8 cellular contexts compared by ENCODE assay signal in genomic region chr3:51967384-51968174, GRCh38. TPM values are rescaled to one million over a fixed set of nuclear protein-coding genes. Genes with fewer than 3 reads are reported as not detected.
DNase-seq lines count a peak whose midpoint lies in the region; ATAC-seq and TF ChIP-seq lines count a peak whose summit lies in the region.

Gene PCBP4, minus strand, starts transcription at chr3:51967454. Its CDS starts 6,214 bp downstream, at chr3:51961240.

- H3K36me3 ChIP-seq in body of pancreas (replicated peaks in 1 of 2; ENCODE audit: insufficient read depth in 1 of 2, low read depth in 2 of 2) (no peaks in the 10 kb centered on the region), iPS DF 6.9 (ENCODE audit: control insufficient read depth, insufficient read depth, low read length) (no peaks in the 10 kb centered on the region)

- intact Hi-C loops in body of pancreas (cut with DNase I): no loop called here

- DNase-seq in HFF-Myc (ENCODE audit: extremely low read depth, low read depth): no peak
- peak; percentile 68 for DNase-seq in RPMI7951 (ENCODE audit: low read depth)
- peak; percentile 79 to 86 (median 84) for DNase-seq in body of pancreas
- no peak for DNase-seq in iPS DF 6.9 (ENCODE audit: low read depth, low spot score)
- no peak for DNase-seq in pulmonary artery endothelial cell (ENCODE audit: low read depth, low spot score)

- peak; percentile 85 for ATAC-seq in body of pancreas
- no peak for ATAC-seq in GM18873 (IDR thresholded peaks at IDR 0.05; ENCODE audit: low FRiP score, unreplicated experiment)
- ATAC-seq in GM18861 (IDR thresholded peaks at IDR 0.05; ENCODE audit: unreplicated experiment): no peak

- no peaks in the 10 kb centered on the region for H3K27me3 ChIP-seq in body of pancreas
- no peaks in the 10 kb centered on the region for H3K27me3 ChIP-seq in iPS DF 6.9 (ENCODE audit: control insufficient read depth, insufficient read depth, low read length)

- H3K4me3 ChIP-seq in HFF-Myc (replicated peaks; ENCODE audit: low read depth, low read length) (peak within 1 kb of the TSS; percentile 53), body of pancreas (peak within 1 kb of the TSS; percentile 36 to 42), iPS DF 6.9 (ENCODE audit: low read length) (peak within 1 kb of the TSS; percentile 62; the same call in 1 of the 2 replicates)

- H3K27ac ChIP-seq in body of pancreas (peak within 1 kb of the TSS; percentile 75 to 91 (median 80)), iPS DF 6.9 (ENCODE audit: low read length) (no peak within 1 kb of the TSS)

- TF ChIP-seq CTCF in HFF-Myc (IDR thresholded peaks at IDR 0.05; ENCODE audit: low read depth, low read length, missing control alignments): no peak
- peak in 1 of 7 experiments; percentile 4 for TF ChIP-seq CTCF in body of pancreas (IDR thresholded peaks at IDR 0.05)

- H3K4me1 ChIP-seq in body of pancreas (peaks cover 64% of the 10 kb centered on the region), iPS DF 6.9 (ENCODE audit: control insufficient read depth, insufficient read depth, low read length) (peaks cover 19% of the 10 kb centered on the region)

- 0% methylated on average over 8 to 60 of the region's 91 CpGs for WGBS in body of pancreas, 2 donors
- no CpG with 5 or more reads among the region's 91 CpGs for WGBS in iPS DF 6.9 (ENCODE audit: insufficient coverage, insufficient read length)

- TF ChIP-seq POLR2A in GM10847 (IDR thresholded peaks at IDR 0.05; ENCODE audit: extremely low read depth, insufficient read length) (peak; percentile 8), body of pancreas (IDR thresholded peaks at IDR 0.05) (peak; percentile 30 to 57 (median 54))

- H3K9me3 ChIP-seq in body of pancreas: no peaks in the 10 kb centered on the region
- no peaks in the 10 kb centered on the region for H3K9me3 ChIP-seq in iPS DF 6.9 (ENCODE audit: control insufficient read depth, insufficient read depth, low read length)

RNA-seq across cellular contexts. Expression of gene PCBP4, which starts in this region (rescaled TPM):
- total RNA-seq in RPMI7951 (2014; rRNA removed; shearing (Covaris generic)): 65.7 and 72.5 TPM in 2 replicates
- total RNA-seq in body of pancreas (10 to 100 TPM; 16.6 to 24.7 TPM), pulmonary artery endothelial cell (31.1 and 32.2 TPM in 2 replicates)

Comparison
In these comparisons a context has a peak if more than half of its experiments do, and no peak if none do; other contexts are left out.
1. DNase-seq: peak in RPMI7951 (single experiment) and body of pancreas (4 of 4); none in HFF-Myc (single experiment), iPS DF 6.9 (single experiment) and pulmonary artery endothelial cell (single experiment).
2. Peak in every context shown above with its lines, with median percentiles within 50 percentile points of each other: H3K4me3 ChIP-seq.